1 cellular context compared by ENCODE assay signal in genomic region chr7:156949541-156950380, GRCh38.
TF ChIP-seq lines count a peak whose summit lies in the region.

Gene NOM1, plus strand, starts transcription at chr7:156949712. Its CDS starts 26 bp downstream, at chr7:156949738.

TF ChIP-seq in K562, 482 proteins besides CTCF, POLR2A, EP300 and RAD21 (continued from another document and continues in another):
- TF ChIP-seq, protein P1, sequence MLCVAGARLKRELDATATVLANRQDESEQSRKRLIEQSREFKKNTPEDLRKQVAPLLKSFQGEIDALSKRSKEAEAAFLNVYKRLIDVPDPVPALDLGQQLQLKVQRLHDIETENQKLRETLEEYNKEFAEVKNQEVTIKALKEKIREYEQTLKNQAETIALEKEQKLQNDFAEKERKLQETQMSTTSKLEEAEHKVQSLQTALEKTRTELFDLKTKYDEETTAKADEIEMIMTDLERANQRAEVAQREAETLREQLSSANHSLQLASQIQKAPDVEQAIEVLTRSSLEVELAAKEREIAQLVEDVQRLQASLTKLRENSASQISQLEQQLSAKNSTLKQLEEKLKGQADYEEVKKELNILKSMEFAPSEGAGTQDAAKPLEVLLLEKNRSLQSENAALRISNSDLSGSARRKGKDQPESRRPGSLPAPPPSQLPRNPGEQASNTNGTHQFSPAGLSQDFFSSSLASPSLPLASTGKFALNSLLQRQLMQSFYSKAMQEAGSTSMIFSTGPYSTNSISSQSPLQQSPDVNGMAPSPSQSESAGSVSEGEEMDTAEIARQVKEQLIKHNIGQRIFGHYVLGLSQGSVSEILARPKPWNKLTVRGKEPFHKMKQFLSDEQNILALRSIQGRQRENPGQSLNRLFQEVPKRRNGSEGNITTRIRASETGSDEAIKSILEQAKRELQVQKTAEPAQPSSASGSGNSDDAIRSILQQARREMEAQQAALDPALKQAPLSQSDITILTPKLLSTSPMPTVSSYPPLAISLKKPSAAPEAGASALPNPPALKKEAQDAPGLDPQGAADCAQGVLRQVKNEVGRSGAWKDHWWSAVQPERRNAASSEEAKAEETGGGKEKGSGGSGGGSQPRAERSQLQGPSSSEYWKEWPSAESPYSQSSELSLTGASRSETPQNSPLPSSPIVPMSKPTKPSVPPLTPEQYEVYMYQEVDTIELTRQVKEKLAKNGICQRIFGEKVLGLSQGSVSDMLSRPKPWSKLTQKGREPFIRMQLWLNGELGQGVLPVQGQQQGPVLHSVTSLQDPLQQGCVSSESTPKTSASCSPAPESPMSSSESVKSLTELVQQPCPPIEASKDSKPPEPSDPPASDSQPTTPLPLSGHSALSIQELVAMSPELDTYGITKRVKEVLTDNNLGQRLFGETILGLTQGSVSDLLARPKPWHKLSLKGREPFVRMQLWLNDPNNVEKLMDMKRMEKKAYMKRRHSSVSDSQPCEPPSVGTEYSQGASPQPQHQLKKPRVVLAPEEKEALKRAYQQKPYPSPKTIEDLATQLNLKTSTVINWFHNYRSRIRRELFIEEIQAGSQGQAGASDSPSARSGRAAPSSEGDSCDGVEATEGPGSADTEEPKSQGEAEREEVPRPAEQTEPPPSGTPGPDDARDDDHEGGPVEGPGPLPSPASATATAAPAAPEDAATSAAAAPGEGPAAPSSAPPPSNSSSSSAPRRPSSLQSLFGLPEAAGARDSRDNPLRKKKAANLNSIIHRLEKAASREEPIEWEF (CRISPR knock-in tag; IDR thresholded peaks at IDR 0.05) = no peak
- TF ChIP-seq, protein P2, sequence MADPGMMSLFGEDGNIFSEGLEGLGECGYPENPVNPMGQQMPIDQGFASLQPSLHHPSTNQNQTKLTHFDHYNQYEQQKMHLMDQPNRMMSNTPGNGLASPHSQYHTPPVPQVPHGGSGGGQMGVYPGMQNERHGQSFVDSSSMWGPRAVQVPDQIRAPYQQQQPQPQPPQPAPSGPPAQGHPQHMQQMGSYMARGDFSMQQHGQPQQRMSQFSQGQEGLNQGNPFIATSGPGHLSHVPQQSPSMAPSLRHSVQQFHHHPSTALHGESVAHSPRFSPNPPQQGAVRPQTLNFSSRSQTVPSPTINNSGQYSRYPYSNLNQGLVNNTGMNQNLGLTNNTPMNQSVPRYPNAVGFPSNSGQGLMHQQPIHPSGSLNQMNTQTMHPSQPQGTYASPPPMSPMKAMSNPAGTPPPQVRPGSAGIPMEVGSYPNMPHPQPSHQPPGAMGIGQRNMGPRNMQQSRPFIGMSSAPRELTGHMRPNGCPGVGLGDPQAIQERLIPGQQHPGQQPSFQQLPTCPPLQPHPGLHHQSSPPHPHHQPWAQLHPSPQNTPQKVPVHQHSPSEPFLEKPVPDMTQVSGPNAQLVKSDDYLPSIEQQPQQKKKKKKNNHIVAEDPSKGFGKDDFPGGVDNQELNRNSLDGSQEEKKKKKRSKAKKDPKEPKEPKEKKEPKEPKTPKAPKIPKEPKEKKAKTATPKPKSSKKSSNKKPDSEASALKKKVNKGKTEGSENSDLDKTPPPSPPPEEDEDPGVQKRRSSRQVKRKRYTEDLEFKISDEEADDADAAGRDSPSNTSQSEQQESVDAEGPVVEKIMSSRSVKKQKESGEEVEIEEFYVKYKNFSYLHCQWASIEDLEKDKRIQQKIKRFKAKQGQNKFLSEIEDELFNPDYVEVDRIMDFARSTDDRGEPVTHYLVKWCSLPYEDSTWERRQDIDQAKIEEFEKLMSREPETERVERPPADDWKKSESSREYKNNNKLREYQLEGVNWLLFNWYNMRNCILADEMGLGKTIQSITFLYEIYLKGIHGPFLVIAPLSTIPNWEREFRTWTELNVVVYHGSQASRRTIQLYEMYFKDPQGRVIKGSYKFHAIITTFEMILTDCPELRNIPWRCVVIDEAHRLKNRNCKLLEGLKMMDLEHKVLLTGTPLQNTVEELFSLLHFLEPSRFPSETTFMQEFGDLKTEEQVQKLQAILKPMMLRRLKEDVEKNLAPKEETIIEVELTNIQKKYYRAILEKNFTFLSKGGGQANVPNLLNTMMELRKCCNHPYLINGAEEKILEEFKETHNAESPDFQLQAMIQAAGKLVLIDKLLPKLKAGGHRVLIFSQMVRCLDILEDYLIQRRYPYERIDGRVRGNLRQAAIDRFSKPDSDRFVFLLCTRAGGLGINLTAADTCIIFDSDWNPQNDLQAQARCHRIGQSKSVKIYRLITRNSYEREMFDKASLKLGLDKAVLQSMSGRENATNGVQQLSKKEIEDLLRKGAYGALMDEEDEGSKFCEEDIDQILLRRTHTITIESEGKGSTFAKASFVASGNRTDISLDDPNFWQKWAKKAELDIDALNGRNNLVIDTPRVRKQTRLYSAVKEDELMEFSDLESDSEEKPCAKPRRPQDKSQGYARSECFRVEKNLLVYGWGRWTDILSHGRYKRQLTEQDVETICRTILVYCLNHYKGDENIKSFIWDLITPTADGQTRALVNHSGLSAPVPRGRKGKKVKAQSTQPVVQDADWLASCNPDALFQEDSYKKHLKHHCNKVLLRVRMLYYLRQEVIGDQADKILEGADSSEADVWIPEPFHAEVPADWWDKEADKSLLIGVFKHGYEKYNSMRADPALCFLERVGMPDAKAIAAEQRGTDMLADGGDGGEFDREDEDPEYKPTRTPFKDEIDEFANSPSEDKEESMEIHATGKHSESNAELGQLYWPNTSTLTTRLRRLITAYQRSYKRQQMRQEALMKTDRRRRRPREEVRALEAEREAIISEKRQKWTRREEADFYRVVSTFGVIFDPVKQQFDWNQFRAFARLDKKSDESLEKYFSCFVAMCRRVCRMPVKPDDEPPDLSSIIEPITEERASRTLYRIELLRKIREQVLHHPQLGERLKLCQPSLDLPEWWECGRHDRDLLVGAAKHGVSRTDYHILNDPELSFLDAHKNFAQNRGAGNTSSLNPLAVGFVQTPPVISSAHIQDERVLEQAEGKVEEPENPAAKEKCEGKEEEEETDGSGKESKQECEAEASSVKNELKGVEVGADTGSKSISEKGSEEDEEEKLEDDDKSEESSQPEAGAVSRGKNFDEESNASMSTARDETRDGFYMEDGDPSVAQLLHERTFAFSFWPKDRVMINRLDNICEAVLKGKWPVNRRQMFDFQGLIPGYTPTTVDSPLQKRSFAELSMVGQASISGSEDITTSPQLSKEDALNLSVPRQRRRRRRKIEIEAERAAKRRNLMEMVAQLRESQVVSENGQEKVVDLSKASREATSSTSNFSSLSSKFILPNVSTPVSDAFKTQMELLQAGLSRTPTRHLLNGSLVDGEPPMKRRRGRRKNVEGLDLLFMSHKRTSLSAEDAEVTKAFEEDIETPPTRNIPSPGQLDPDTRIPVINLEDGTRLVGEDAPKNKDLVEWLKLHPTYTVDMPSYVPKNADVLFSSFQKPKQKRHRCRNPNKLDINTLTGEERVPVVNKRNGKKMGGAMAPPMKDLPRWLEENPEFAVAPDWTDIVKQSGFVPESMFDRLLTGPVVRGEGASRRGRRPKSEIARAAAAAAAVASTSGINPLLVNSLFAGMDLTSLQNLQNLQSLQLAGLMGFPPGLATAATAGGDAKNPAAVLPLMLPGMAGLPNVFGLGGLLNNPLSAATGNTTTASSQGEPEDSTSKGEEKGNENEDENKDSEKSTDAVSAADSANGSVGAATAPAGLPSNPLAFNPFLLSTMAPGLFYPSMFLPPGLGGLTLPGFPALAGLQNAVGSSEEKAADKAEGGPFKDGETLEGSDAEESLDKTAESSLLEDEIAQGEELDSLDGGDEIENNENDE (IDR thresholded peaks at IDR 0.05; ENCODE audit: low read depth, low read length) = no peak
- TF ChIP-seq NR2C2 (CRISPR knock-in tag; IDR thresholded peaks at IDR 0.05) (peak; percentile 10; the same call in 1 of the 2 replicates), NR2C2 (tag; IDR thresholded peaks at IDR 0.05) (peak; percentile 64; the same call in 1 of the 2 replicates), ZNF263 (CRISPR knock-in tag; IDR thresholded peaks at IDR 0.05; ENCODE audit: borderline replicate concordance) (peak; percentile 63), NBN (IDR thresholded peaks at IDR 0.05; ENCODE audit: low read depth) (no peak), PREB (CRISPR knock-in tag; IDR thresholded peaks at IDR 0.05) (peak; percentile 86; the same call in 1 of the 2 replicates), SP1 (CRISPR knock-in tag; IDR thresholded peaks at IDR 0.05) (peak; percentile 60), POLR2AphosphoS5 (IDR thresholded peaks at IDR 0.05; ENCODE audit: control insufficient read depth, insufficient read depth, low read depth, low read length) (peak; percentile 93), ZNF592 (IDR thresholded peaks at IDR 0.05) (peak; percentile 76; the same call in 1 of the 2 replicates), DIDO1 (tag; IDR thresholded peaks at IDR 0.05; ENCODE audit: low read depth) (peak; percentile 45; the same call in 1 of the 2 replicates), ZFPM2 (CRISPR knock-in tag; IDR thresholded peaks at IDR 0.05) (0 out of 2 replicates have a peak, but pooled peaks have one; percentile 18), MAFK (IDR thresholded peaks at IDR 0.05; ENCODE audit: low read length) (no peak), KAT7 (CRISPR knock-in tag; IDR thresholded peaks at IDR 0.05; ENCODE audit: borderline replicate concordance) (peak; percentile 92; the same call in 1 of the 2 replicates), MAZ (CRISPR knock-in tag; conservative IDR thresholded peaks at IDR 0.05 in 1 of 2, IDR thresholded peaks at IDR 0.05 in 1 of 2) (peak; percentile 23 to 78; a peak in 2 of 4 replicates), ZNF224 (CRISPR knock-in tag; IDR thresholded peaks at IDR 0.05) (0 out of 2 replicates have a peak, but pooled peaks have one; percentile 33), POLR3G (IDR thresholded peaks at IDR 0.05; ENCODE audit: extremely low read depth, insufficient read length, insufficient replicate concordance) (no peak), ATF2 (CRISPR knock-in tag; IDR thresholded peaks at IDR 0.05) (no peak), SP2 (IDR thresholded peaks at IDR 0.05; ENCODE audit: extremely low read depth, low read depth, low read length, poor library complexity, severe bottlenecking) (peak; percentile 85), MYC (IDR thresholded peaks at IDR 0.05; ENCODE audit: low read depth, low read length) (peak; percentile 99), MYC (CRISPR knock-in tag; IDR thresholded peaks at IDR 0.05; ENCODE audit: borderline replicate concordance, low read depth) (peak; percentile 53; the same call in 1 of the 2 replicates), SIN3B (IDR thresholded peaks at IDR 0.05; ENCODE audit: low read depth) (peak; percentile 99)
- TF ChIP-seq, protein P3, sequence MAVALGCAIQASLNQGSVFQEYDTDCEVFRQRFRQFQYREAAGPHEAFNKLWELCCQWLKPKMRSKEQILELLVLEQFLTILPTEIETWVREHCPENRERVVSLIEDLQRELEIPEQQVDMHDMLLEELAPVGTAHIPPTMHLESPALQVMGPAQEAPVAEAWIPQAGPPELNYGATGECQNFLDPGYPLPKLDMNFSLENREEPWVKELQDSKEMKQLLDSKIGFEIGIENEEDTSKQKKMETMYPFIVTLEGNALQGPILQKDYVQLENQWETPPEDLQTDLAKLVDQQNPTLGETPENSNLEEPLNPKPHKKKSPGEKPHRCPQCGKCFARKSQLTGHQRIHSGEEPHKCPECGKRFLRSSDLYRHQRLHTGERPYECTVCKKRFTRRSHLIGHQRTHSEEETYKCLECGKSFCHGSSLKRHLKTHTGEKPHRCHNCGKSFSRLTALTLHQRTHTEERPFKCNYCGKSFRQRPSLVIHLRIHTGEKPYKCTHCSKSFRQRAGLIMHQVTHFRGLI (CRISPR knock-in tag; IDR thresholded peaks at IDR 0.05) = 0 out of 2 replicates have a peak, but pooled peaks have one; percentile 2
- TF ChIP-seq, protein P4, sequence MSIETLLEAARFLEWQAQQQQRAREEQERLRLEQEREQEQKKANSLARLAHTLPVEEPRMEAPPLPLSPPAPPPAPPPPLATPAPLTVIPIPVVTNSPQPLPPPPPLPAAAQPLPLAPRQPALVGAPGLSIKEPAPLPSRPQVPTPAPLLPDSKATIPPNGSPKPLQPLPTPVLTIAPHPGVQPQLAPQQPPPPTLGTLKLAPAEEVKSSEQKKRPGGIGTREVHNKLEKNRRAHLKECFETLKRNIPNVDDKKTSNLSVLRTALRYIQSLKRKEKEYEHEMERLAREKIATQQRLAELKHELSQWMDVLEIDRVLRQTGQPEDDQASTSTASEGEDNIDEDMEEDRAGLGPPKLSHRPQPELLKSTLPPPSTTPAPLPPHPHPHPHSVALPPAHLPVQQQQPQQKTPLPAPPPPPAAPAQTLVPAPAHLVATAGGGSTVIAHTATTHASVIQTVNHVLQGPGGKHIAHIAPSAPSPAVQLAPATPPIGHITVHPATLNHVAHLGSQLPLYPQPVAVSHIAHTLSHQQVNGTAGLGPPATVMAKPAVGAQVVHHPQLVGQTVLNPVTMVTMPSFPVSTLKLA (conservative IDR thresholded peaks at IDR 0.05) = peak; percentile 95 to 99
